Comparison of ENCODE assay signal across 32 cellular contexts in genomic region chr2:38495880-38496279, GRCh38.
"Had no signal": no experiment of that assay in that cellular context is flagged by ENCODE, and none has a peak within 500 bp of the region (broad histone marks: within the 10 kb centered on the region; RNA-seq: fewer than 3 reads in every experiment).

No MANE protein-coding gene starts in this region.

- H3K4me1 ChIP-seq: body of pancreas had no signal

- H3K36me3 ChIP-seq: adrenal gland, brain microvascular endothelial cell, breast epithelium had no signal

- DNase-seq: activated B cell treated with CpG ODN at 0.5 μM for 24 hours; activated CD4-positive, alpha-beta memory T cell treated with anti-CD3 and anti-CD28 coated beads for 36 hours; activated CD4-positive, alpha-beta T cell treated with anti-CD3 and anti-CD28 coated beads for 4 hours; activated CD4-positive, alpha-beta T cell treated with anti-CD3 and anti-CD28 coated beads, Interleukin-2, amount 10 ng/mL, durations not matched to agents 24 days and 14 days; activated CD4-positive, alpha-beta T cell treated with anti-CD3 and anti-CD28 coated beads, Interleukin-2, amount 50 U/mL, for 1 hour; activated CD4-positive, alpha-beta T cell treated with anti-CD3 and anti-CD28 coated beads, Interleukin-2, amount 50 U/mL, for 4 hours; activated CD4-positive, CD25-positive, alpha-beta regulatory T cell treated with anti-CD3 and anti-CD28 coated beads, Interleukin-2, amount 50 U/mL, for 72 hours; activated CD8-positive, alpha-beta memory T cell treated with anti-CD3 and anti-CD28 coated beads, Interleukin-2, amount 50 U/mL, for 4 hours; activated CD8-positive, alpha-beta T cell treated with anti-CD3 and anti-CD28 coated beads for 36 hours; activated effector memory CD4-positive, alpha-beta T cell treated with anti-CD3 and anti-CD28 coated beads, Interleukin-2, amount 50 U/mL, for 16 hours; activated gamma-delta T cell treated with Interleukin-2 at 50 U/mL for 16 hours; activated naive CD4-positive, alpha-beta T cell; activated naive CD4-positive, alpha-beta T cell treated with anti-CD3 and anti-CD28 coated beads for 36 hours; activated naive CD4-positive, alpha-beta T cell treated with anti-CD3 and anti-CD28 coated beads, Interleukin-2, amount 50 U/mL, for 16 hours; activated naive CD8-positive, alpha-beta T cell treated with anti-CD3 and anti-CD28 coated beads for 36 hours; activated T-cell treated with anti-CD3 and anti-CD28 coated beads for 4 hours; activated T-cell treated with anti-CD3 and anti-CD28 coated beads, Interleukin-2, amount 50 U/mL, for 1 hour; activated T-cell treated with anti-CD3 and anti-CD28 coated beads, Interleukin-2, amount 50 U/mL, for 4 hours; activated T-cell treated with anti-CD3 and anti-CD28 coated beads, Interleukin-2, amount 50 U/mL, for 72 hours; adrenal gland; amniotic stem cell; aorta; body of pancreas; brain microvascular endothelial cell; central memory CD4-positive, alpha-beta T cell; T-helper 1 cell; T-helper 2 cell; T-helper 9 cell had no signal

- ATAC-seq: activated CD8-positive, alpha-beta T cell treated with anti-CD3 and anti-CD28 coated beads for 36 hours; activated naive CD4-positive, alpha-beta T cell treated with anti-CD3 and anti-CD28 coated beads, Interleukin-2, amount 50 U/mL, for 72 hours; activated T-cell treated with anti-CD3 and anti-CD28 coated beads, Interleukin-2, amount 50 U/mL, for 4 hours; activated T-cell treated with anti-CD3 and anti-CD28 coated beads, Interleukin-2, amount 50 U/mL, for 72 hours; activated T-helper 17 cell treated with anti-CD3 and anti-CD28 coated beads, Interleukin-2, amount 50 U/mL, for 72 hours; body of pancreas had no signal

- H3K4me3 ChIP-seq: adrenal gland, body of pancreas, breast epithelium had no signal

- H3K27me3 ChIP-seq: adrenal gland, body of pancreas, brain microvascular endothelial cell, breast epithelium had no signal

- H3K27ac ChIP-seq: adrenal gland, body of pancreas, brain microvascular endothelial cell, breast epithelium, VCaP had no signal

- H3K9me3 ChIP-seq: adrenal gland, body of pancreas, breast epithelium had no signal
